9 cellular contexts compared by ENCODE assay signal in genomic region chr7:6730343-6730633, GRCh38. TPM values are rescaled to one million over a fixed set of nuclear protein-coding genes. Genes with fewer than 3 reads are reported as not detected.
DNase-seq lines count a peak whose midpoint lies in the region; ATAC-seq, FAIRE-seq and TF ChIP-seq lines count a peak whose summit lies in the region.
"Had no signal": no experiment of that assay in that cellular context is flagged by ENCODE, and none has a peak within 500 bp of the region (broad histone marks: within the 10 kb centered on the region; RNA-seq: fewer than 3 reads in every experiment).

No MANE protein-coding gene starts in this region.

- no peaks in the 10 kb centered on the region for H3K9me3 ChIP-seq in muscle layer of colon (ENCODE audit: low read length)

- peak; percentile 46 for DNase-seq in D341Med (ENCODE audit: low spot score)
- no peak for DNase-seq in LNCaP clone FGC (ENCODE audit: low read depth)
- no peak for DNase-seq in dorsolateral prefrontal cortex
- no peak for DNase-seq in frontal cortex (ENCODE audit: low spot score in 2 of 2)
- no peak for DNase-seq in LoVo (ENCODE audit: low spot score)

- no peaks in the 10 kb centered on the region for H3K4me1 ChIP-seq in muscle layer of colon (ENCODE audit: insufficient read depth, low read length)

- peak overlapping the region; percentile 65 for H3K9ac ChIP-seq in muscle layer of colon (ENCODE audit: low read length)

- no peak for FAIRE-seq in frontal cortex (lab: Jason Lieb, UNC)

- no peaks in the 10 kb centered on the region for H3K36me3 ChIP-seq in muscle layer of colon (ENCODE audit: insufficient read depth, low read length)

- TF ChIP-seq CTCF in LNCaP clone FGC (IDR thresholded peaks at IDR 0.05; ENCODE audit: control insufficient read depth, extremely low read depth, insufficient read depth) = no peak
- TF ChIP-seq CTCF in dorsolateral prefrontal cortex (IDR thresholded peaks at IDR 0.05 in 54 of 56, conservative IDR thresholded peaks at IDR 0.05 in 2 of 56; ENCODE audit: low read depth in 1 of 56, partially characterized antibody in 56 of 56) = no peak

- ATAC-seq in GM21723 (IDR thresholded peaks at IDR 0.05; ENCODE audit: unreplicated experiment) (no peak), GM19455 (IDR thresholded peaks at IDR 0.05; ENCODE audit: unreplicated experiment) (no peak)

- H3K4me3 ChIP-seq in LNCaP clone FGC (ENCODE audit: low read depth, low read length) = peak overlapping the region; percentile 93
- peak overlapping the region; percentile 66 to 99 (median 94) for H3K4me3 ChIP-seq in dorsolateral prefrontal cortex
- H3K4me3 ChIP-seq in muscle layer of colon (ENCODE audit: low read depth in 1 of 2, low read length in 2 of 2) = peak overlapping the region; percentile 73 to 97

- H3K27me3 ChIP-seq in dorsolateral prefrontal cortex (no peaks in the 10 kb centered on the region), muscle layer of colon (ENCODE audit: control insufficient read depth in 1 of 2, insufficient read depth in 2 of 2, low read length in 2 of 2) (no peaks in the 10 kb centered on the region)

- peak overlapping the region in 19 of 59 donors; percentile 55 to 94 (median 78) for H3K27ac ChIP-seq in dorsolateral prefrontal cortex
- peak overlapping the region; percentile 86 for H3K27ac ChIP-seq in muscle layer of colon (ENCODE audit: low read depth, low read length)

- intact Hi-C loops in dorsolateral prefrontal cortex (cut with DNase I) = no loop called here

RNA-seq across cellular contexts. Expression of gene ZNF12, which starts 23.5 kb away (rescaled TPM):
- 10 to 100 TPM; 15.7 to 30.5 (median 22.7) TPM for total RNA-seq in dorsolateral prefrontal cortex
- total RNA-seq in frontal cortex = 28.1 TPM

RNA-seq across cellular contexts. Expression of gene RSPH10B2, which starts 23.6 kb away (rescaled TPM):
- total RNA-seq in dorsolateral prefrontal cortex (1 to 10 TPM in 101 of 120 experiments, under 1 TPM in 12, not detected in 7; 0.20 to 8.8 (median 2.1) TPM), frontal cortex (1.2 TPM)
- total RNA-seq: M059J had no signal
